ENCODE assay signal across 16 cellular contexts in genomic region chr17:76848670-76849069, GRCh38. TPM values are rescaled to one million over a fixed set of nuclear protein-coding genes. Genes with fewer than 3 reads are reported as not detected.
"Had no signal": no experiment of that assay in that cellular context is flagged by ENCODE, and none has a peak within 500 bp of the region (broad histone marks: within the 10 kb centered on the region; RNA-seq: fewer than 3 reads in every experiment).

No MANE protein-coding gene starts in this region.

- H3K4me3 ChIP-seq: dorsolateral prefrontal cortex, heart left ventricle, right atrium auricular region, sigmoid colon, skin epidermis had no signal

- H3K27ac ChIP-seq: dorsolateral prefrontal cortex, heart left ventricle, neutrophil, right atrium auricular region, sigmoid colon, skin epidermis had no signal

- H3K9me3 ChIP-seq: heart left ventricle, neutrophil, right atrium auricular region, sigmoid colon had no signal

- H3K4me3 Mint-ChIP-seq: naive thymus-derived CD4-positive, alpha-beta T cell; nephron progenitor cell had no signal

- H3K27me3 ChIP-seq: right atrium auricular region had no signal

- H3K4me1 ChIP-seq: heart left ventricle, right atrium auricular region, sigmoid colon had no signal

- H3K36me3 ChIP-seq: heart left ventricle, neutrophil, right atrium auricular region, sigmoid colon had no signal

- H3K9me3 Mint-ChIP-seq: naive thymus-derived CD4-positive, alpha-beta T cell; nephron progenitor cell had no signal

- DNase-seq: cortex of kidney; dorsolateral prefrontal cortex; effector CD8-positive, alpha-beta T cell; heart left ventricle; hypothalamus; kidney glomerular epithelial cell; mesendoderm; naive thymus-derived CD4-positive, alpha-beta T cell; nephron progenitor cell; posterior cingulate gyrus; sigmoid colon; stimulated activated naive CD4-positive, alpha-beta T cell; trophoblast cell had no signal

- H3K27ac Mint-ChIP-seq: nephron progenitor cell had no signal

- H3K36me3 Mint-ChIP-seq: naive thymus-derived CD4-positive, alpha-beta T cell had no signal

RNA-seq across cellular contexts. Expression of gene MGAT5B, which starts 19.5 kb away (rescaled TPM):
- total RNA-seq: right atrium auricular region had no signal
